9 cellular contexts compared by ENCODE assay signal in genomic region chr17:40331743-40332641, GRCh38. TPM values are rescaled to one million over a fixed set of nuclear protein-coding genes. Genes with fewer than 3 reads are reported as not detected.
A peak's percentile ranks its signal among the peaks of the same experiment; 100 is the strongest.
DNase-seq lines count a peak whose midpoint lies in the region; ATAC-seq, FAIRE-seq and TF ChIP-seq lines count a peak whose summit lies in the region.
"Had no signal": no experiment of that assay in that cellular context is flagged by ENCODE, and none has a peak within 500 bp of the region (broad histone marks: within the 10 kb centered on the region; RNA-seq: fewer than 3 reads in every experiment).

No MANE protein-coding gene starts in this region.

- H2AFZ ChIP-seq in K562 (ENCODE audit: low read depth, low read length) (no peak overlapping the region), HepG2 (ENCODE audit: low read length) (no peak overlapping the region)

- BruUV-seq in K562 (replicated peaks; lab: Mats Ljungman, UMichigan): no TSS peak
- BruUV-seq in HepG2 (replicated peaks; lab: Mats Ljungman, UMichigan): no TSS peak

- peaks cover 35% of the 10 kb centered on the region for H3K79me2 ChIP-seq in K562 (ENCODE audit: control insufficient read depth, insufficient read depth, low read length)
- H3K79me2 ChIP-seq in HepG2 (ENCODE audit: insufficient read depth, low read length): peaks cover 16% of the 10 kb centered on the region

- POLR2A ChIA-PET in K562 (lab: Yijun Ruan, JAX): interaction anchor here (0.5 to 1.0 kb wide), 8 partner anchors 8 to 881 kb away, joined by 3 to 4 read pairs (median 3); partner anchors contain the start of genes IGFBP4 and MED1
- POLR2A ChIA-PET in HepG2 (lab: Yijun Ruan, JAX): interaction anchor here (0.7 to 2.0 kb wide), 11 partner anchors 9 to 24 kb away, joined by 3 to 8 read pairs (median 4); no protein-coding TSS in a partner anchor

- H3K9me1 ChIP-seq in K562 (ENCODE audit: control insufficient read depth, insufficient read depth, low read length): no peaks in the 10 kb centered on the region

- TF ChIP-seq RAD21 in K562 (CRISPR knock-in tag; conservative IDR thresholded peaks at IDR 0.05 in 1 of 2, IDR thresholded peaks at IDR 0.05 in 1 of 2) (no peak), HepG2 (CRISPR knock-in tag; IDR thresholded peaks at IDR 0.05) (no peak)

- DNase-seq in activated T-cell treated with anti-CD3 and anti-CD28 coated beads, Interleukin-2, amount 50 U/mL, for 24 hours: no peak
- no peak for DNase-seq in activated T-cell treated with anti-CD3 and anti-CD28 coated beads, Interleukin-2, amount 50 U/mL, for 48 hours
- DNase-seq in K562 (ENCODE audit: extremely low read depth in 1 of 4, low spot score in 3 of 4) (peak in 1 of 4 experiments; percentile 32), HepG2 (ENCODE audit: low spot score) (no peak), NCI-H345 treated with DMSO at 0.1 percent for 48 hours (lab: John Stamatoyannopoulos, UW; ENCODE audit: unreplicated experiment) (no peak), Kasumi-1 (lab: John Stamatoyannopoulos, UW) (no peak)

- H4K20me1 ChIP-seq in K562 (replicated peaks; ENCODE audit: control insufficient read depth, insufficient read depth, low read length): peaks cover 7% of the 10 kb centered on the region
- H4K20me1 ChIP-seq in HepG2 (ENCODE audit: insufficient read depth, low read length): peaks cover 7% of the 10 kb centered on the region

- no peaks in the 10 kb centered on the region for H3K9me3 Mint-ChIP-seq in activated T-cell treated with anti-CD3 and anti-CD28 coated beads, Interleukin-2, amount 50 U/mL, for 24 hours

- 76% methylated on average over 12 of the region's 22 CpGs for WGBS in K562 (ENCODE audit: insufficient coverage, low coverage, missing lambda C conversion rate)
- WGBS in HepG2 (ENCODE audit: low lambda C conversion rate): 66% methylated on average over 8 of the region's 22 CpGs

- ATAC-seq in K562: no peak; the same call in 1 of the 3 replicates
- peak; percentile 23 for ATAC-seq in HepG2
- no peak for ATAC-seq in GM19455 (IDR thresholded peaks at IDR 0.05; ENCODE audit: unreplicated experiment)

- FAIRE-seq in K562 (lab: Jason Lieb, UNC): no peak
- FAIRE-seq in HepG2 (lab: Jason Lieb, UNC): no peak

- TF ChIP-seq CTCF in K562 (IDR thresholded peaks at IDR 0.05 in 2 of 3, conservative IDR thresholded peaks at IDR 0.05 in 1 of 3; ENCODE audit: insufficient read depth in 2 of 3, low read depth in 1 of 3, low read length in 3 of 3): no peak
- TF ChIP-seq CTCF in HepG2 (CRISPR knock-in tag; IDR thresholded peaks at IDR 0.05): no peak; the same call in 1 of the 2 replicates

- H3K27ac Mint-ChIP-seq in activated T-cell treated with anti-CD3 and anti-CD28 coated beads, Interleukin-2, amount 50 U/mL, for 24 hours: peak overlapping the region; percentile 74

- H3K9me3 ChIP-seq in K562 (replicated peaks; ENCODE audit: control insufficient read depth, insufficient read depth, low read depth, low read length) (no peaks in the 10 kb centered on the region), HepG2 (ENCODE audit: low read length) (no peaks in the 10 kb centered on the region)

- H3K9ac ChIP-seq in K562 (ENCODE audit: insufficient read depth in 1 of 2, low read depth in 2 of 2, low read length in 2 of 2): peak overlapping the region in 1 of 2 experiments; percentile 48; a peak in 1 of 4 replicates
- no peak overlapping the region for H3K9ac ChIP-seq in HepG2 (ENCODE audit: insufficient read depth, low read depth, low read length)

- peaks cover 75% of the 10 kb centered on the region for H3K4me1 Mint-ChIP-seq in activated T-cell treated with anti-CD3 and anti-CD28 coated beads, Interleukin-2, amount 50 U/mL, for 24 hours (ENCODE audit: low read depth)

- intact Hi-C loops in K562 (cut with micrococcal nuclease): no loop called here
- intact Hi-C loops in HepG2 (cut with micrococcal nuclease; ENCODE audit: unreplicated experiment): no loop called here

- no peak overlapping the region for H3K4me3 Mint-ChIP-seq in activated T-cell treated with anti-CD3 and anti-CD28 coated beads, Interleukin-2, amount 50 U/mL, for 24 hours

- H3K36me3 ChIP-seq in K562 (ENCODE audit: control insufficient read depth, insufficient read depth, low read length): peaks cover 29% of the 10 kb centered on the region; the same call in 1 of the 3 replicates
- H3K36me3 ChIP-seq in HepG2 (replicated peaks in 1 of 2; ENCODE audit: control insufficient read depth in 1 of 2, insufficient read depth in 2 of 2, low read length in 2 of 2): peaks cover 0 to 7% of the 10 kb centered on the region in 2 experiments; a peak in 2 of 5 replicates

- no peak overlapping the region for H3K4me2 ChIP-seq in K562 (ENCODE audit: insufficient read depth, low read length)
- H3K4me2 ChIP-seq in HepG2 (ENCODE audit: low read depth, low read length): 0 out of 2 replicates have a peak overlapping the region, but pooled peaks have one; percentile 0

- peaks cover 54% of the 10 kb centered on the region for H3K36me3 Mint-ChIP-seq in activated T-cell treated with anti-CD3 and anti-CD28 coated beads, Interleukin-2, amount 50 U/mL, for 24 hours (ENCODE audit: low read depth)

- H3K4me1 ChIP-seq in K562 (replicated peaks in 1 of 2; ENCODE audit: control insufficient read depth in 2 of 2, insufficient read depth in 2 of 2, low read length in 2 of 2): peaks cover 16 to 51% of the 10 kb centered on the region in 2 experiments
- H3K4me1 ChIP-seq in HepG2 (ENCODE audit: insufficient read depth, low read length): peaks cover 77% of the 10 kb centered on the region

- CTCF ChIA-PET in K562 (lab: Yijun Ruan, JAX; ENCODE audit: low intra/inter-chr PET ratio) (no interaction called here), HepG2 (lab: Yijun Ruan, JAX; ENCODE audit: low intra/inter-chr PET ratio, low total read pairs) (no interaction called here)

- no peaks in the 10 kb centered on the region for H3K27me3 Mint-ChIP-seq in activated T-cell treated with anti-CD3 and anti-CD28 coated beads, Interleukin-2, amount 50 U/mL, for 24 hours

- in situ Hi-C loops in K562 (cut with MboI) (no loop called here), HepG2 (cut with HindIII; ENCODE audit: extremely low pct_ligation_motif_present, low pct_unique_long_range_greater_than_20kb) (no loop called here)

- no peak overlapping the region for H3K4me3 ChIP-seq in K562
- no peak overlapping the region for H3K4me3 ChIP-seq in HepG2 (replicated peaks in 1 of 3; ENCODE audit: insufficient read depth in 1 of 3, low read depth in 2 of 3, low read length in 3 of 3)
- H3K4me3 ChIP-seq: SK-N-MC had no signal

- TF ChIP-seq EP300 in K562 (IDR thresholded peaks at IDR 0.05; ENCODE audit: low read length) (no peak), HepG2 (IDR thresholded peaks at IDR 0.05; ENCODE audit: low read depth in 2 of 2, low read length in 2 of 2) (no peak), HepG2 (CRISPR knock-in tag; IDR thresholded peaks at IDR 0.05; ENCODE audit: borderline replicate concordance) (no peak)

- no peak overlapping the region for H3K27ac ChIP-seq in K562 (ENCODE audit: extremely low read depth, low read depth, low read length)
- peak overlapping the region; percentile 26 for H3K27ac ChIP-seq in HepG2 (ENCODE audit: extremely low read length, insufficient read depth, low read length)
- H3K27ac ChIP-seq in temporal lobe (ENCODE audit: low read depth, low read length): peak overlapping the region; percentile 6
- H3K27ac ChIP-seq: SK-N-MC had no signal

- H3K27me3 ChIP-seq in K562 (ENCODE audit: control insufficient read depth in 2 of 2, insufficient read depth in 2 of 2, low read length in 2 of 2) (no peaks in the 10 kb centered on the region), HepG2 (ENCODE audit: control insufficient read depth in 1 of 2, insufficient read depth in 2 of 2, low read length in 2 of 2) (no peaks in the 10 kb centered on the region)

- TF ChIP-seq POLR2A in K562 (conservative IDR thresholded peaks at IDR 0.05) (no peak), HepG2 (IDR thresholded peaks at IDR 0.05; ENCODE audit: insufficient read depth in 1 of 2, low read depth in 2 of 2, low read length in 2 of 2) (no peak)

RNA-seq across cellular contexts. Expression of gene RARA, which starts 23.0 kb away (rescaled TPM):
- 7.6 and 15.2 TPM in 2 replicates for total RNA-seq in K562 (2011; cell fraction: chromatin; rRNA removed; ENCODE audit: low replicate concordance)
- 9.7 and 10.0 TPM in 2 replicates for total RNA-seq in K562 (2011; cell fraction: nucleolus; rRNA removed)
- total RNA-seq in K562 (2011; cell fraction: nucleoplasm; rRNA removed): 5.5 and 6.0 TPM in 2 replicates
- total RNA-seq in K562 (2014; rRNA removed): 13.6 and 18.7 TPM in 2 replicates
- 5.0 and 7.5 TPM in 2 replicates for total RNA-seq in K562 (2014; rRNA removed; fragmentation: Illumina TruSeq; extraction: Trizol)
- total RNA-seq in K562 (2015; rRNA removed; fragmentation: Illumina TruSeq; extraction: Trizol): 7.9 and 8.3 TPM in 2 replicates
- 26.2 and 28.0 TPM in 2 replicates for total RNA-seq in K562 (2021)
- 2.7 and 3.5 TPM in 2 replicates for polyA plus RNA-seq in K562 (2011; rRNA removed)
- polyA plus RNA-seq in K562 (2011; cell fraction: cytosol; rRNA removed): 1.4 and 4.5 TPM in 2 replicates
- 4.6 and 15.6 TPM in 2 replicates for polyA plus RNA-seq in K562 (2011; cell fraction: nucleus; rRNA removed)
- polyA plus RNA-seq in K562 (2012): 16.2 and 25.9 TPM in 2 replicates
- 24.2 and 25.2 TPM in 2 replicates for polyA plus RNA-seq in K562 (2014; fragmentation: Illumina TruSeq; extraction: Trizol)
- polyA plus RNA-seq in K562 (2014; fragmentation: Nextera tagmentation; extraction: Ambion mirVana): under 1 TPM; 0.10 TPM
- polyA plus RNA-seq in K562 (2014; rRNA removed): 12.2 and 13.0 TPM in 2 replicates
- polyA minus RNA-seq in K562 (2011; rRNA and poly(A)+ RNA removed): 2.8 and 4.2 TPM in 2 replicates
- polyA minus RNA-seq in K562 (2011; cell fraction: cytosol; rRNA and poly(A)+ RNA removed): 9.2 and 9.8 TPM in 2 replicates
- 3.9 and 4.2 TPM in 2 replicates for polyA minus RNA-seq in K562 (2011; cell fraction: nucleus; rRNA and poly(A)+ RNA removed)
- 8.6 and 8.9 TPM in 2 replicates for total RNA-seq in HepG2 (2016; rRNA removed; fragmentation: Illumina TruSeq; extraction: Trizol)
- total RNA-seq in HepG2 (2016; cell fraction: cytosol; rRNA removed; fragmentation: Illumina TruSeq; extraction: Trizol; ENCODE audit: low read depth): 3.2 and 3.7 TPM in 2 replicates
- total RNA-seq in HepG2 (2016; cell fraction: insoluble cytoplasmic fraction; rRNA removed; fragmentation: Illumina TruSeq; extraction: Trizol): 6.7 and 9.5 TPM in 2 replicates
- 8.2 and 11.1 TPM in 2 replicates for total RNA-seq in HepG2 (2016; cell fraction: membrane; rRNA removed; fragmentation: Illumina TruSeq; extraction: Trizol)
- 6.0 and 7.0 TPM in 2 replicates for total RNA-seq in HepG2 (2016; cell fraction: nucleus; rRNA removed; fragmentation: Illumina TruSeq; extraction: Trizol)
- 6.0 and 6.4 TPM in 2 replicates for polyA plus RNA-seq in HepG2 (2011; rRNA removed)
- 2.2 and 3.8 TPM in 2 replicates for polyA plus RNA-seq in HepG2 (2011; cell fraction: cytosol; rRNA removed)
- polyA plus RNA-seq in HepG2 (2011; cell fraction: nucleus; rRNA removed): 13.2 and 13.3 TPM in 2 replicates
- polyA plus RNA-seq in HepG2 (2012): 15.4 and 16.1 TPM in 2 replicates
- polyA plus RNA-seq in HepG2 (2016; cell fraction: cytosol; fragmentation: Illumina TruSeq; extraction: Trizol; ENCODE audit: low read depth): 3.8 and 5.4 TPM in 2 replicates
- 12.7 and 17.8 TPM in 2 replicates for polyA plus RNA-seq in HepG2 (2016; cell fraction: insoluble cytoplasmic fraction; fragmentation: Illumina TruSeq; extraction: Trizol; ENCODE audit: low read depth)
- polyA plus RNA-seq in HepG2 (2016; cell fraction: membrane; fragmentation: Illumina TruSeq; extraction: Trizol; ENCODE audit: low read depth): 9.6 and 13.8 TPM in 2 replicates
- polyA plus RNA-seq in HepG2 (2016; cell fraction: nucleus; fragmentation: Illumina TruSeq; extraction: Trizol; ENCODE audit: insufficient read depth, low read depth): 19.0 and 19.4 TPM in 2 replicates
- polyA minus RNA-seq in HepG2 (2011; rRNA and poly(A)+ RNA removed; ENCODE audit: low replicate concordance): 6.4 and 11.7 TPM in 2 replicates
- polyA minus RNA-seq in HepG2 (2011; cell fraction: cytosol; rRNA and poly(A)+ RNA removed): 6.7 and 8.2 TPM in 2 replicates
- 5.2 and 6.7 TPM in 2 replicates for polyA minus RNA-seq in HepG2 (2011; cell fraction: nucleus; rRNA and poly(A)+ RNA removed)
- total RNA-seq in temporal lobe: 4.9 TPM

RNA-seq across cellular contexts. Expression of gene GJD3, which starts 32.5 kb away (rescaled TPM):
- total RNA-seq in K562 (2011; cell fraction: chromatin; rRNA removed; ENCODE audit: low replicate concordance): not detected in 2 replicates
- total RNA-seq in K562 (2011; cell fraction: nucleolus; rRNA removed): 0.50 and 0.66 TPM in 2 replicates
- total RNA-seq in K562 (2011; cell fraction: nucleoplasm; rRNA removed): not detected in 2 replicates
- total RNA-seq in K562 (2014; rRNA removed) (not detected in 2 replicates), K562 (2014; rRNA removed; fragmentation: Illumina TruSeq; extraction: Trizol) (not detected in 2 replicates), K562 (2015; rRNA removed; fragmentation: Illumina TruSeq; extraction: Trizol) (not detected in 2 replicates), K562 (2021) (0.38 TPM in 1 of 2 replicates, not detected in the other), HepG2 (2016; rRNA removed; fragmentation: Illumina TruSeq; extraction: Trizol) (not detected in 2 replicates), temporal lobe (not detected)
- polyA plus RNA-seq in K562 (2011; rRNA removed) (not detected in 2 replicates), K562 (2014; fragmentation: Illumina TruSeq; extraction: Trizol) (not detected in 2 replicates), K562 (2014; fragmentation: Nextera tagmentation; extraction: Ambion mirVana) (not detected), K562 (2014; rRNA removed) (0.17 TPM in 1 of 2 replicates, not detected in the other), HepG2 (2011; rRNA removed) (not detected in 2 replicates)
- polyA plus RNA-seq in K562 (2011; cell fraction: cytosol; rRNA removed): 0.24 TPM in 1 of 2 replicates, not detected in the other
- polyA plus RNA-seq in K562 (2011; cell fraction: nucleus; rRNA removed): not detected in 2 replicates
- 0.46 and 2.9 TPM in 2 replicates for polyA plus RNA-seq in K562 (2012)
- not detected in 2 replicates for polyA minus RNA-seq in K562 (2011; rRNA and poly(A)+ RNA removed)
- not detected in 2 replicates for polyA minus RNA-seq in K562 (2011; cell fraction: cytosol; rRNA and poly(A)+ RNA removed)
- polyA minus RNA-seq in K562 (2011; cell fraction: nucleus; rRNA and poly(A)+ RNA removed): 1.2 TPM in 1 of 2 replicates, not detected in the other
- total RNA-seq in HepG2 (2016; cell fraction: cytosol; rRNA removed; fragmentation: Illumina TruSeq; extraction: Trizol; ENCODE audit: low read depth): not detected in 2 replicates
- not detected in 2 replicates for total RNA-seq in HepG2 (2016; cell fraction: insoluble cytoplasmic fraction; rRNA removed; fragmentation: Illumina TruSeq; extraction: Trizol)
- total RNA-seq in HepG2 (2016; cell fraction: membrane; rRNA removed; fragmentation: Illumina TruSeq; extraction: Trizol): not detected in 2 replicates
- total RNA-seq in HepG2 (2016; cell fraction: nucleus; rRNA removed; fragmentation: Illumina TruSeq; extraction: Trizol): not detected in 2 replicates
- polyA plus RNA-seq in HepG2 (2011; cell fraction: cytosol; rRNA removed): not detected in 2 replicates
- not detected in 2 replicates for polyA plus RNA-seq in HepG2 (2011; cell fraction: nucleus; rRNA removed)
- polyA plus RNA-seq in HepG2 (2012): not detected in 2 replicates
- not detected in 2 replicates for polyA plus RNA-seq in HepG2 (2016; cell fraction: cytosol; fragmentation: Illumina TruSeq; extraction: Trizol; ENCODE audit: low read depth)
- polyA plus RNA-seq in HepG2 (2016; cell fraction: insoluble cytoplasmic fraction; fragmentation: Illumina TruSeq; extraction: Trizol; ENCODE audit: low read depth): not detected in 2 replicates
- not detected in 2 replicates for polyA plus RNA-seq in HepG2 (2016; cell fraction: membrane; fragmentation: Illumina TruSeq; extraction: Trizol; ENCODE audit: low read depth)
- not detected in 2 replicates for polyA plus RNA-seq in HepG2 (2016; cell fraction: nucleus; fragmentation: Illumina TruSeq; extraction: Trizol; ENCODE audit: insufficient read depth, low read depth)
- polyA minus RNA-seq in HepG2 (2011; rRNA and poly(A)+ RNA removed; ENCODE audit: low replicate concordance): not detected in 2 replicates
- polyA minus RNA-seq in HepG2 (2011; cell fraction: cytosol; rRNA and poly(A)+ RNA removed): not detected in 2 replicates
- polyA minus RNA-seq in HepG2 (2011; cell fraction: nucleus; rRNA and poly(A)+ RNA removed): not detected in 2 replicates

RNA-seq across cellular contexts. Expression of gene CDC6, which starts 44.3 kb away (rescaled TPM):
- total RNA-seq in K562 (2011; cell fraction: chromatin; rRNA removed; ENCODE audit: low replicate concordance): 102 and 166 TPM in 2 replicates
- total RNA-seq in K562 (2011; cell fraction: nucleolus; rRNA removed): 52.6 and 55.5 TPM in 2 replicates
- 82.0 and 95.0 TPM in 2 replicates for total RNA-seq in K562 (2011; cell fraction: nucleoplasm; rRNA removed)
- 67.4 and 78.9 TPM in 2 replicates for total RNA-seq in K562 (2014; rRNA removed)
- total RNA-seq in K562 (2014; rRNA removed; fragmentation: Illumina TruSeq; extraction: Trizol): 119 and 133 TPM in 2 replicates
- 110 and 112 TPM in 2 replicates for total RNA-seq in K562 (2015; rRNA removed; fragmentation: Illumina TruSeq; extraction: Trizol)
- total RNA-seq in K562 (2021): 121 and 126 TPM in 2 replicates
- polyA plus RNA-seq in K562 (2011; rRNA removed): 63.3 and 106 TPM in 2 replicates
- polyA plus RNA-seq in K562 (2011; cell fraction: cytosol; rRNA removed): 26.5 and 34.3 TPM in 2 replicates
- 33.5 and 41.3 TPM in 2 replicates for polyA plus RNA-seq in K562 (2011; cell fraction: nucleus; rRNA removed)
- polyA plus RNA-seq in K562 (2012): 67.6 and 73.5 TPM in 2 replicates
- 141 and 150 TPM in 2 replicates for polyA plus RNA-seq in K562 (2014; fragmentation: Illumina TruSeq; extraction: Trizol)
- 10 to 100 TPM; 29.6 to 55.0 TPM for polyA plus RNA-seq in K562 (2014; fragmentation: Nextera tagmentation; extraction: Ambion mirVana)
- 70.5 and 73.4 TPM in 2 replicates for polyA plus RNA-seq in K562 (2014; rRNA removed)
- 64.2 and 81.5 TPM in 2 replicates for polyA minus RNA-seq in K562 (2011; rRNA and poly(A)+ RNA removed)
- 15.9 and 41.5 TPM in 2 replicates for polyA minus RNA-seq in K562 (2011; cell fraction: cytosol; rRNA and poly(A)+ RNA removed)
- 28.5 and 39.0 TPM in 2 replicates for polyA minus RNA-seq in K562 (2011; cell fraction: nucleus; rRNA and poly(A)+ RNA removed)
- total RNA-seq in HepG2 (2016; rRNA removed; fragmentation: Illumina TruSeq; extraction: Trizol): 114 and 154 TPM in 2 replicates
- total RNA-seq in HepG2 (2016; cell fraction: cytosol; rRNA removed; fragmentation: Illumina TruSeq; extraction: Trizol; ENCODE audit: low read depth): 24.3 and 27.3 TPM in 2 replicates
- total RNA-seq in HepG2 (2016; cell fraction: insoluble cytoplasmic fraction; rRNA removed; fragmentation: Illumina TruSeq; extraction: Trizol): 117 and 162 TPM in 2 replicates
- total RNA-seq in HepG2 (2016; cell fraction: membrane; rRNA removed; fragmentation: Illumina TruSeq; extraction: Trizol): 42.3 and 51.8 TPM in 2 replicates
- 89.2 and 89.6 TPM in 2 replicates for total RNA-seq in HepG2 (2016; cell fraction: nucleus; rRNA removed; fragmentation: Illumina TruSeq; extraction: Trizol)
- polyA plus RNA-seq in HepG2 (2011; rRNA removed): 10.7 and 17.4 TPM in 2 replicates
- polyA plus RNA-seq in HepG2 (2011; cell fraction: cytosol; rRNA removed): 6.9 and 8.8 TPM in 2 replicates
- polyA plus RNA-seq in HepG2 (2011; cell fraction: nucleus; rRNA removed): 9.6 and 11.4 TPM in 2 replicates
- 8.4 and 23.9 TPM in 2 replicates for polyA plus RNA-seq in HepG2 (2012)
- 12.0 and 14.2 TPM in 2 replicates for polyA plus RNA-seq in HepG2 (2016; cell fraction: cytosol; fragmentation: Illumina TruSeq; extraction: Trizol; ENCODE audit: low read depth)
- polyA plus RNA-seq in HepG2 (2016; cell fraction: insoluble cytoplasmic fraction; fragmentation: Illumina TruSeq; extraction: Trizol; ENCODE audit: low read depth): 133 and 135 TPM in 2 replicates
- 15.3 and 18.9 TPM in 2 replicates for polyA plus RNA-seq in HepG2 (2016; cell fraction: membrane; fragmentation: Illumina TruSeq; extraction: Trizol; ENCODE audit: low read depth)
- 98.6 and 99.5 TPM in 2 replicates for polyA plus RNA-seq in HepG2 (2016; cell fraction: nucleus; fragmentation: Illumina TruSeq; extraction: Trizol; ENCODE audit: insufficient read depth, low read depth)
- polyA minus RNA-seq in HepG2 (2011; rRNA and poly(A)+ RNA removed; ENCODE audit: low replicate concordance): 8.7 and 50.8 TPM in 2 replicates
- polyA minus RNA-seq in HepG2 (2011; cell fraction: cytosol; rRNA and poly(A)+ RNA removed): 9.4 and 10.7 TPM in 2 replicates
- polyA minus RNA-seq in HepG2 (2011; cell fraction: nucleus; rRNA and poly(A)+ RNA removed): 31.5 and 47.0 TPM in 2 replicates
- 2.0 TPM for total RNA-seq in temporal lobe
